ENCODE assay signal across 8 cellular contexts in genomic region chr11:83156996-83157754, GRCh38. TPM values are rescaled to one million over a fixed set of nuclear protein-coding genes. Genes with fewer than 3 reads are reported as not detected.
A peak's percentile ranks its signal among the peaks of the same experiment; 100 is the strongest.
DNase-seq lines count a peak whose midpoint lies in the region; ATAC-seq, FAIRE-seq and TF ChIP-seq lines count a peak whose summit lies in the region.

Gene PCF11 (plus strand): TSS chr11:83157131. CDS start chr11:83157440, 309 bp downstream.

- peak; percentile 95 to 97 for DNase-seq in stimulated activated CD4-positive, alpha-beta T cell treated with anti-CD3 and anti-CD28 coated beads, Interleukin-1b, Interleukin-23, amount 100 ng/mL, for 4 hours (ENCODE audit: low read depth in 2 of 2)
- no peak for DNase-seq in stimulated activated CD4-positive, alpha-beta T cell treated with anti-CD3 and anti-CD28 coated beads, Interleukin-4, amount 100 ng/mL, for 1 hour
- no peak for DNase-seq in activated CD8-positive, alpha-beta memory T cell treated with anti-CD3 and anti-CD28 coated beads, Interleukin-2, amount 10 ng/mL, durations not matched to agents 7 days and 5 days
- peak in 1 of 2 donors; percentile 14 for DNase-seq in frontal cortex (ENCODE audit: low spot score in 2 of 2)
- no peak for DNase-seq in ovary
- no peak for DNase-seq in MV-4-11 (lab: John Stamatoyannopoulos, UW)
- no peak for DNase-seq in D721Med (ENCODE audit: insufficient read length, low spot score)

- H3K4me3 Mint-ChIP-seq in activated CD8-positive, alpha-beta memory T cell treated with anti-CD3 and anti-CD28 coated beads, Interleukin-2, amount 10 ng/mL, durations not matched to agents 7 days and 5 days, result peak within 1 kb of the TSS; percentile 100

- H3K27me3 Mint-ChIP-seq in activated CD8-positive, alpha-beta memory T cell treated with anti-CD3 and anti-CD28 coated beads, Interleukin-2, amount 10 ng/mL, durations not matched to agents 7 days and 5 days, result no peaks in the 10 kb centered on the region

- peak; percentile 46 for TF ChIP-seq EP300 in ovary (IDR thresholded peaks at IDR 0.05)

- TF ChIP-seq POLR2A in ovary (IDR thresholded peaks at IDR 0.05), result peak; percentile 99

- no peaks in the 10 kb centered on the region for H3K36me3 ChIP-seq in ovary

- H3K4me1 Mint-ChIP-seq in activated CD8-positive, alpha-beta memory T cell treated with anti-CD3 and anti-CD28 coated beads, Interleukin-2, amount 10 ng/mL, durations not matched to agents 7 days and 5 days, result peaks cover 38% of the 10 kb centered on the region

- intact Hi-C loops in ovary (cut with DNase I), result loop anchor here in 3 of 4 donors (2.0 to 10.0 kb wide), 4 partner anchors 35 to 85 kb away; partner anchors contain the start of genes ANKRD42 (in 1 of the 3) and RAB30 (in 1 of the 3)

- H3K9me3 Mint-ChIP-seq in activated CD8-positive, alpha-beta memory T cell treated with anti-CD3 and anti-CD28 coated beads, Interleukin-2, amount 10 ng/mL, durations not matched to agents 7 days and 5 days (ENCODE audit: low read depth), result no peaks in the 10 kb centered on the region

- no peak for TF ChIP-seq CTCF in ovary (IDR thresholded peaks at IDR 0.05)
- TF ChIP-seq CTCF in D721Med (IDR thresholded peaks at IDR 0.05; ENCODE audit: insufficient read depth, missing control alignments), result no peak

- 0 to 1% (median 0%) methylated on average over 59 to 60 of the region's 60 CpGs for WGBS in ovary, 3 donors

- H3K4me1 ChIP-seq in ovary (ENCODE audit: insufficient read depth), result peaks cover 3% of the 10 kb centered on the region

- H3K9me3 ChIP-seq in ovary, result no peaks in the 10 kb centered on the region

- peak within 1 kb of the TSS; percentile 99 for H3K27ac Mint-ChIP-seq in activated CD8-positive, alpha-beta memory T cell treated with anti-CD3 and anti-CD28 coated beads, Interleukin-2, amount 10 ng/mL, durations not matched to agents 7 days and 5 days

- CTCF ChIA-PET in activated CD8-positive, alpha-beta memory T cell treated with anti-CD3 and anti-CD28 coated beads, Interleukin-2, amount 10 ng/mL, durations not matched to agents 7 days and 5 days (lab: Charles Lee), result interaction anchor here (0.9 to 2.7 kb wide), 10 partner anchors 40 to 290 kb away, joined by 3 to 11 read pairs (median 5); partner anchors contain the start of genes DDIAS, PRCP and RAB30

- ATAC-seq in HG03175 (IDR thresholded peaks at IDR 0.05; ENCODE audit: unreplicated experiment), result peak; percentile 3
- ATAC-seq in activated CD8-positive, alpha-beta memory T cell treated with anti-CD3 and anti-CD28 coated beads, Interleukin-2, amount 10 ng/mL, durations not matched to agents 7 days and 5 days, result peak; percentile 24

- H3K4me3 ChIP-seq in ovary, result peak within 1 kb of the TSS; percentile 95

- peak within 1 kb of the TSS; percentile 99 for H3K27ac ChIP-seq in ovary

- H3K27me3 ChIP-seq in ovary, result no peaks in the 10 kb centered on the region

- peaks cover 43% of the 10 kb centered on the region for H3K36me3 Mint-ChIP-seq in activated CD8-positive, alpha-beta memory T cell treated with anti-CD3 and anti-CD28 coated beads, Interleukin-2, amount 10 ng/mL, durations not matched to agents 7 days and 5 days

- no peak for FAIRE-seq in frontal cortex (lab: Jason Lieb, UNC)
- FAIRE-seq in D721Med (lab: Jason Lieb, UNC), result no peak

RNA-seq across cellular contexts. Expression of gene PCF11, which starts in this region (rescaled TPM):
- 10 to 100 TPM; 71.6 to 85.0 TPM for total RNA-seq in activated CD8-positive, alpha-beta memory T cell treated with anti-CD3 and anti-CD28 coated beads, Interleukin-2, amount 10 ng/mL, durations not matched to agents 7 days and 5 days
- total RNA-seq in frontal cortex (77.0 TPM), ovary (100 to 1,000 TPM in 1 of 7 donors, 10 to 100 TPM in 6; 54.0 to 107 (median 67.0) TPM)
- 10 to 100 TPM; 38.0 to 38.1 TPM for polyA plus RNA-seq in ovary

Comparison
In these comparisons a context has a peak if more than half of its experiments do, and no peak if none do; other contexts are left out.
1. DNase-seq: peak in stimulated activated CD4-positive, alpha-beta T cell treated with anti-CD3 and anti-CD28 coated beads, Interleukin-1b, Interleukin-23, amount 100 ng/mL, for 4 hours (2 of 2); none in stimulated activated CD4-positive, alpha-beta T cell treated with anti-CD3 and anti-CD28 coated beads, Interleukin-4, amount 100 ng/mL, for 1 hour (single experiment), activated CD8-positive, alpha-beta memory T cell treated with anti-CD3 and anti-CD28 coated beads, Interleukin-2, amount 10 ng/mL, durations not matched to agents 7 days and 5 days (single experiment), ovary (0 of 5), MV-4-11 (single experiment) and D721Med (single experiment).